In the genomic region with DNA sequence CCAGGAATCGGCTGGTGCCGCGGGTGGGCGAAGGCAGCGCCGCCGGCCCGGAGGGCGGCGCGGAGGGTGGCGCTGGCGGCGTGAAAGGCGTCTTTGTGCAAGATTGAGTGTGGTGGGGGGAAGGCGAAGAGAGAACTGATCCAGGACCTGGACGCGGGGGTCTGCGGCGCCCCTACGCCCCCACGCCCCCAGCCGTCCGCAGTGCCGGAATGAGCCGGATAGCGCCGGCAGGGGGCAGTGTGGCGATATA, we compare ENCODE assay signal across 8 cellular contexts. TPM values are rescaled to one million over a fixed set of nuclear protein-coding genes. Genes with fewer than 3 reads are reported as not detected.
DNase-seq lines count a peak whose midpoint lies in the region; ATAC-seq, FAIRE-seq and TF ChIP-seq lines count a peak whose summit lies in the region.

No MANE protein-coding gene starts in this region.

- H3K4me3 ChIP-seq in fibroblast of lung (replicated peaks in 1 of 4; ENCODE audit: control extremely low read depth in 1 of 4, insufficient read depth in 1 of 4, low read depth in 3 of 4, low read length in 4 of 4) (peak overlapping the region; percentile 54 to 91 (median 66)), uterus (peak overlapping the region; percentile 43 to 56)

- H3K27me3 ChIP-seq in fibroblast of lung (ENCODE audit: control insufficient read depth, insufficient read depth, low read length) = no peaks in the 10 kb centered on the region
- no peaks in the 10 kb centered on the region for H3K27me3 ChIP-seq in uterus

- peaks cover 7% of the 10 kb centered on the region for H3K27me3 Mint-ChIP-seq in neural crest cell (ENCODE audit: low read depth)

- H3K4me3 Mint-ChIP-seq in neural crest cell = peak overlapping the region; percentile 94

- H3K9ac ChIP-seq in fibroblast of lung (ENCODE audit: insufficient read depth, low read length) = peak overlapping the region; percentile 96

- H3K9me3 ChIP-seq in fibroblast of lung (ENCODE audit: control insufficient read depth, insufficient read depth, low read depth, low read length) = no peaks in the 10 kb centered on the region
- H3K9me3 ChIP-seq in uterus = no peaks in the 10 kb centered on the region

- peak; percentile 28 for DNase-seq in HTR-8/SVneo (ENCODE audit: insufficient read length, low spot score)
- DNase-seq in activated T-cell treated with anti-CD3 and anti-CD28 coated beads for 1 hour (ENCODE audit: low read depth) = peak; percentile 41
- no peak for DNase-seq in fibroblast of lung (ENCODE audit: low read depth in 2 of 2)
- peak; percentile 80 for DNase-seq in neural crest cell (ENCODE audit: low read depth, low spot score)
- DNase-seq in uterus = no peak
- no peak for DNase-seq in pons (ENCODE audit: low spot score)

- intact Hi-C loops in uterus (cut with DNase I; ENCODE audit: low total_unique reads) = no loop called here

- peaks cover 12% of the 10 kb centered on the region for H3K36me3 Mint-ChIP-seq in neural crest cell (ENCODE audit: low read depth)

- H2AFZ ChIP-seq in fibroblast of lung (ENCODE audit: low read length) = peak overlapping the region; percentile 21

- no peak for ATAC-seq in HG03039 (IDR thresholded peaks at IDR 0.05; ENCODE audit: unreplicated experiment)
- no peak for ATAC-seq in HG02884 (IDR thresholded peaks at IDR 0.05; ENCODE audit: unreplicated experiment)

- peak overlapping the region; percentile 80 for H3K4me2 ChIP-seq in fibroblast of lung (ENCODE audit: extremely low read depth, insufficient read depth, low read length)

- peaks cover 48% of the 10 kb centered on the region for H3K4me1 Mint-ChIP-seq in neural crest cell

- H3K27ac ChIP-seq in fibroblast of lung (ENCODE audit: insufficient read depth, low read length) = peak overlapping the region; percentile 95
- peak overlapping the region; percentile 78 to 79 for H3K27ac ChIP-seq in uterus

- H3K4me1 ChIP-seq in fibroblast of lung (ENCODE audit: control insufficient read depth, extremely low read depth, insufficient read depth, low read length) = peaks cover 7% of the 10 kb centered on the region
- no peaks in the 10 kb centered on the region for H3K4me1 ChIP-seq in uterus

- H3K27ac Mint-ChIP-seq in neural crest cell (ENCODE audit: unreplicated experiment) = no peak overlapping the region

- H3K9me3 Mint-ChIP-seq in neural crest cell = no peaks in the 10 kb centered on the region

- H3K36me3 ChIP-seq in fibroblast of lung (ENCODE audit: control insufficient read depth, insufficient read depth, low read length) (peaks cover 2% of the 10 kb centered on the region), uterus (no peaks in the 10 kb centered on the region)

- FAIRE-seq in HTR-8/SVneo (lab: Jason Lieb, UNC) = no peak

- peaks cover 49% of the 10 kb centered on the region for H3K79me2 ChIP-seq in fibroblast of lung (ENCODE audit: control insufficient read depth, insufficient read depth, low read length)

- no peaks in the 10 kb centered on the region for H4K20me1 ChIP-seq in fibroblast of lung (ENCODE audit: control insufficient read depth, extremely low read depth, insufficient read depth, low read length)

- TF ChIP-seq CTCF in fibroblast of lung (conservative IDR thresholded peaks at IDR 0.05 in 1 of 2, IDR thresholded peaks at IDR 0.05 in 1 of 2; ENCODE audit: low read depth in 1 of 2, low read length in 2 of 2) = peak; percentile 55 to 69
- TF ChIP-seq CTCF in neural crest cell (conservative IDR thresholded peaks at IDR 0.05) = peak; percentile 75
- peak; percentile 36 to 61 (median 46) for TF ChIP-seq CTCF in uterus (IDR thresholded peaks at IDR 0.05)

- no peak for TF ChIP-seq POLR2A in uterus (IDR thresholded peaks at IDR 0.05)

RNA-seq across cellular contexts. Expression of a gene that starts 4.5 kb away (rescaled TPM):
- total RNA-seq in fibroblast of lung = 38.3 and 81.6 TPM in 2 replicates
- polyA plus RNA-seq in fibroblast of lung = 115 and 185 TPM in 2 replicates
- polyA plus RNA-seq in fibroblast of lung (2012) = 75.7 and 119 TPM in 2 replicates
- polyA minus RNA-seq in fibroblast of lung (ENCODE audit: low replicate concordance) = 331 and 431 TPM in 2 replicates
- 98.3 and 99.4 TPM in 2 replicates for total RNA-seq in neural crest cell
- 10 to 100 TPM in 2 of 4 donors, 1 to 10 TPM in 2; 2.8 to 22.3 (median 12.9) TPM for total RNA-seq in uterus

Comparison
In these comparisons a context has a peak if more than half of its experiments do, and no peak if none do; other contexts are left out.
1. DNase-seq: peak in HTR-8/SVneo (single experiment), activated T-cell treated with anti-CD3 and anti-CD28 coated beads for 1 hour (single experiment) and neural crest cell (single experiment); none in fibroblast of lung (0 of 2), uterus (0 of 2) and pons (single experiment).
2. Peak in every context shown above with its lines, with median percentiles within 50 percentile points of each other: CTCF ChIP-seq.